Comparison of ENCODE assay signal across 17 cellular contexts in the genomic region with DNA sequence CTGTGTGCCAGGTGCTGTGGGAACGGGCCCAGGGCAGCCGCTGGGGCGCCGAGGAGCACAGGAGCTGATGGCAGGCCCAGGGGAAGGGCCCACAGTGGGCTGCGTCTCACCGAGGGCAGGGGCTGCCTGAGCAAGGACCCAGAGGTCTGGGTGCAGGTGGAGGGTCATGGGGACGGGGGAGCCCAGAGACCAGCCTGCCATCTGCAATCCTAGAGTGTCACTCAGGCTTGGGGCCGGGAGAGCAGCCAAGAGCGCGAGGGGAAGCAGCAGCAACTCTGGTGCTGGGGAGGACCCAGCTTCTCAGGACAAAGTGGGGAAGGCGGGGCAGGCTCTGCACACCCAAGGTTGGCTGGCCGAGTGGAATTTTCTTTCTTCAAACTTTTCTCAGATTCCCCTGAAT.
DNase-seq lines count a peak whose midpoint lies in the region; ATAC-seq and TF ChIP-seq lines count a peak whose summit lies in the region.
"Had no signal": no experiment of that assay in that cellular context is flagged by ENCODE, and none has a peak within 500 bp of the region (broad histone marks: within the 10 kb centered on the region; RNA-seq: fewer than 3 reads in every experiment).

No MANE protein-coding gene starts in this region.

- DNase-seq in dorsolateral prefrontal cortex (peak in 8 of 10 donors; percentile 46 to 71 (median 64)), neural crest cell (ENCODE audit: low read depth, low spot score) (no peak), superior temporal gyrus (ENCODE audit: extremely low spot score) (peak; percentile 70), NCI-H1417 treated with DMSO at 0.1 percent for 48 hours (lab: John Stamatoyannopoulos, UW) (no peak), NCI-H748 treated with DMSO at 0.1 percent for 48 hours (lab: John Stamatoyannopoulos, UW) (no peak)
- no peak for DNase-seq in activated naive CD4-positive, alpha-beta T cell treated with anti-CD3 and anti-CD28 coated beads, Interleukin-2, amount 50 U/mL, for 16 hours
- DNase-seq: activated CD4-positive, alpha-beta T cell treated with anti-CD3 and anti-CD28 coated beads, Interleukin-2, amount 10 ng/mL, durations not matched to agents 7 days and 5 days; AML-193; amniotic stem cell; IMR-90; SK-N-SH; stimulated activated CD4-positive, alpha-beta T cell treated with anti-CD3 and anti-CD28 coated beads, Interleukin-15, amount 100 ng/mL, for 24 hours had no signal

- H3K36me3 Mint-ChIP-seq in neural crest cell (ENCODE audit: low read depth) = peaks cover 13% of the 10 kb centered on the region

- no peaks in the 10 kb centered on the region for H3K27me3 Mint-ChIP-seq in neural crest cell (ENCODE audit: low read depth)
- H3K27me3 Mint-ChIP-seq: activated CD4-positive, alpha-beta T cell treated with anti-CD3 and anti-CD28 coated beads, Interleukin-2, amount 10 ng/mL, durations not matched to agents 7 days and 5 days had no signal

- H3K4me3 Mint-ChIP-seq in neural crest cell = no peak overlapping the region
- H3K4me3 Mint-ChIP-seq: activated CD4-positive, alpha-beta T cell treated with anti-CD3 and anti-CD28 coated beads, Interleukin-2, amount 10 ng/mL, durations not matched to agents 7 days and 5 days had no signal

- TF ChIP-seq CTCF in VCaP (conservative IDR thresholded peaks at IDR 0.05) = no peak
- no peak for TF ChIP-seq CTCF in dorsolateral prefrontal cortex (IDR thresholded peaks at IDR 0.05 in 54 of 56, conservative IDR thresholded peaks at IDR 0.05 in 2 of 56; ENCODE audit: low read depth in 1 of 56, partially characterized antibody in 56 of 56)
- TF ChIP-seq CTCF in neural crest cell (conservative IDR thresholded peaks at IDR 0.05) = no peak

- ATAC-seq in HG03432 (IDR thresholded peaks at IDR 0.05; ENCODE audit: unreplicated experiment) = no peak

- H3K4me1 Mint-ChIP-seq in neural crest cell = peaks cover 68% of the 10 kb centered on the region
- H3K4me1 Mint-ChIP-seq: activated CD4-positive, alpha-beta T cell treated with anti-CD3 and anti-CD28 coated beads, Interleukin-2, amount 10 ng/mL, durations not matched to agents 7 days and 5 days had no signal

- peak overlapping the region; percentile 13; the same call in 1 of the 2 replicates for H3K27ac ChIP-seq in VCaP
- H3K27ac ChIP-seq in dorsolateral prefrontal cortex = peak overlapping the region; percentile 50 to 98 (median 91)
- H3K27ac ChIP-seq: GM23248, parathyroid adenoma had no signal

- intact Hi-C loops in dorsolateral prefrontal cortex (cut with DNase I) = loop anchor here (5.0 to 10.0 kb wide), 4 partner anchors 36 to 159 kb away; no protein-coding TSS in a partner anchor

- H3K4me3 ChIP-seq in dorsolateral prefrontal cortex = peak overlapping the region in 13 of 59 donors; percentile 2 to 63 (median 29)
- H3K4me3 ChIP-seq: GM23248, heart left ventricle had no signal

- no peaks in the 10 kb centered on the region for H3K9me3 Mint-ChIP-seq in neural crest cell

- no peaks in the 10 kb centered on the region for H3K27me3 ChIP-seq in dorsolateral prefrontal cortex
- H3K27me3 ChIP-seq: heart left ventricle had no signal

- peak overlapping the region; percentile 75 for H3K27ac Mint-ChIP-seq in neural crest cell (ENCODE audit: unreplicated experiment)
- H3K27ac Mint-ChIP-seq: activated CD4-positive, alpha-beta T cell treated with anti-CD3 and anti-CD28 coated beads, Interleukin-2, amount 10 ng/mL, durations not matched to agents 7 days and 5 days had no signal

Comparison
In these comparisons a context has a peak if more than half of its experiments do, and no peak if none do; other contexts are left out.
1. DNase-seq: peak in dorsolateral prefrontal cortex (8 of 10) and superior temporal gyrus (single experiment); none in neural crest cell (single experiment), NCI-H1417 treated with DMSO at 0.1 percent for 48 hours (single experiment), activated naive CD4-positive, alpha-beta T cell treated with anti-CD3 and anti-CD28 coated beads, Interleukin-2, amount 50 U/mL, for 16 hours (single experiment) and NCI-H748 treated with DMSO at 0.1 percent for 48 hours (single experiment).